1 cellular context compared by ENCODE assay signal in the genomic region with DNA sequence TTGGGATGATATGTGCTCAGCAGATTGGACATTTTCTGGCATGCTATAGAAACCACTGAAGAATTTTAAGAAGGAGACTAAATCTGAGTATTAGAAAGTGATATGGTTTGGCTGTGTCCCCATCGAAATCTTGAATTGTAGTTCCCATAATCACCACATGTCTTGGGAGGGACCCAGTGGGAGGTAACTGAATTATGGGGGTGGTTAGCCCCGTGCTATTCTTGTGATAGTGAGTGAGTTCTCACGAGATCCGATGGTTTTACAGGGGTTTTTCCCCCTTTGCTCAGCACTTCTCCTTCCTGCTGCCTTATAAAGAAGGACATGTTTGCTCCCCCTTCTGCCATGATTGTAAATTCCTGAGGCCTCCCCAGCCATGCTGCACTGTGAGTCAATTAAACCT.
TF ChIP-seq lines count a peak whose summit lies in the region.

No MANE protein-coding gene starts in this region.

TF ChIP-seq in GM23338, 12 proteins besides CTCF, POLR2A, EP300 and RAD21:
- TF ChIP-seq, protein P1, sequence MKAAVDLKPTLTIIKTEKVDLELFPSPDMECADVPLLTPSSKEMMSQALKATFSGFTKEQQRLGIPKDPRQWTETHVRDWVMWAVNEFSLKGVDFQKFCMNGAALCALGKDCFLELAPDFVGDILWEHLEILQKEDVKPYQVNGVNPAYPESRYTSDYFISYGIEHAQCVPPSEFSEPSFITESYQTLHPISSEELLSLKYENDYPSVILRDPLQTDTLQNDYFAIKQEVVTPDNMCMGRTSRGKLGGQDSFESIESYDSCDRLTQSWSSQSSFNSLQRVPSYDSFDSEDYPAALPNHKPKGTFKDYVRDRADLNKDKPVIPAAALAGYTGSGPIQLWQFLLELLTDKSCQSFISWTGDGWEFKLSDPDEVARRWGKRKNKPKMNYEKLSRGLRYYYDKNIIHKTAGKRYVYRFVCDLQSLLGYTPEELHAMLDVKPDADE (IDR thresholded peaks at IDR 0.05) = no peak
- TF ChIP-seq JUNB (IDR thresholded peaks at IDR 0.05; ENCODE audit: unreplicated experiment) = no peak
- TF ChIP-seq EZH2 (IDR thresholded peaks at IDR 0.05; ENCODE audit: low read depth, unreplicated experiment) = no peak
- TF ChIP-seq ZNF331 (CRISPR knock-in tag; IDR thresholded peaks at IDR 0.05; ENCODE audit: low read depth) = no peak
- TF ChIP-seq CREB1 (CRISPR knock-in tag; IDR thresholded peaks at IDR 0.05; ENCODE audit: low read depth) = no peak
- no peak for TF ChIP-seq ZNF114 (CRISPR knock-in tag; IDR thresholded peaks at IDR 0.05)
- no peak for TF ChIP-seq NANOG (IDR thresholded peaks at IDR 0.05; ENCODE audit: borderline replicate concordance)
- no peak for TF ChIP-seq EZH2phosphoT487 (IDR thresholded peaks at IDR 0.05; ENCODE audit: unreplicated experiment)
TF ChIP-seq in GM23338: peak in this region for 0.
